15 cellular contexts compared by ENCODE assay signal in the genomic region with DNA sequence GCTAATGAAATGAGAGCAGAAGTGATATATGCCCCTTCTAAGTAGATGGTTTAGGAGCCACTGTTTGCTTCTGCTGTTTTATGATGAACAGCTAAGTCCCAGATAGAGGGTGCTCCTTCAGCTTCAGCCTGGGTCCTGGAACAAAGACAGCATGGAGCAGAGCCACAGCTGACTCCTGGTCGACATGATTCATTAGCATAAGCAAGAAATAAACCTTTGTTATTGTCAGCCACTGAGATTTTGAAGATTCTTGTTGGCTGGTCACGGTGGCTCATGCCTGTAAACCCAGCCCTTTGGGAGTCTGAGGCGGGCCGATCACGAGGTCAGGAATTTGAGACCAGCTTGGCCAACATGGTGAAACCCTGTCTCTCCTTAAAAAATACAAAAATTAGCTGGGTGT. TPM values are rescaled to one million over a fixed set of nuclear protein-coding genes. Genes with fewer than 3 reads are reported as not detected.
A peak's percentile ranks its signal among the peaks of the same experiment; 100 is the strongest.
DNase-seq lines count a peak whose midpoint lies in the region; ATAC-seq lines count a peak whose summit lies in the region.
"Had no signal": no experiment of that assay in that cellular context is flagged by ENCODE, and none has a peak within 500 bp of the region (broad histone marks: within the 10 kb centered on the region; RNA-seq: fewer than 3 reads in every experiment).

No MANE protein-coding gene starts in this region.

- H3K27me3 ChIP-seq in MG63, result no peaks in the 10 kb centered on the region
- no peaks in the 10 kb centered on the region for H3K27me3 ChIP-seq in skeletal muscle tissue (ENCODE audit: control insufficient read depth in 3 of 3, insufficient read depth in 3 of 3, low read length in 3 of 3)
- H3K27me3 ChIP-seq: adrenal gland, right lobe of liver had no signal

- DNase-seq in MG63 (peak; percentile 61), caudate nucleus (lab: John Stamatoyannopoulos, UW) (peak in 55 of 61 donors; percentile 13 to 86 (median 50)), medulla oblongata (ENCODE audit: extremely low spot score) (peak; percentile 89), OCI-M2 (lab: John Stamatoyannopoulos, UW; ENCODE audit: unreplicated experiment) (no peak), NCI-H2107 (lab: John Stamatoyannopoulos, UW) (no peak)
- DNase-seq: activated CD4-positive, alpha-beta T cell treated with anti-CD3 and anti-CD28 coated beads for 36 hours; activated T-cell treated with anti-CD3 and anti-CD28 coated beads, Interleukin-2, amount 50 U/mL, for 24 hours; CD8-positive, alpha-beta T cell; NCI-H1436; NCI-H524; right lobe of liver had no signal

- no peak overlapping the region for H3K9ac ChIP-seq in skeletal muscle tissue (ENCODE audit: low read depth in 1 of 3, low read length in 3 of 3)

- H3K4me1 ChIP-seq in skeletal muscle tissue (ENCODE audit: control insufficient read depth in 3 of 3, insufficient read depth in 3 of 3, low read length in 3 of 3), result peaks cover 12 to 23% (median 16%) of the 10 kb centered on the region in 3 donors

- peak overlapping the region; percentile 27 for H3K27ac ChIP-seq in caudate nucleus (ENCODE audit: low read depth, low read length)
- peak overlapping the region; percentile 6 for H3K27ac ChIP-seq in skeletal muscle tissue (ENCODE audit: low read depth, low read length)
- H3K27ac ChIP-seq: adrenal gland, right lobe of liver had no signal

- ATAC-seq in HG03521 (IDR thresholded peaks at IDR 0.05; ENCODE audit: unreplicated experiment) (no peak), GM18867 (IDR thresholded peaks at IDR 0.05; ENCODE audit: unreplicated experiment) (no peak)
- ATAC-seq: activated CD4-positive, alpha-beta T cell treated with anti-CD3 and anti-CD28 coated beads for 36 hours; CD8-positive, alpha-beta T cell had no signal

- H3K9me3 ChIP-seq in MG63 (no peaks in the 10 kb centered on the region), skeletal muscle tissue (ENCODE audit: control insufficient read depth in 3 of 3, low read length in 3 of 3) (no peaks in the 10 kb centered on the region)
- H3K9me3 ChIP-seq: adrenal gland, right lobe of liver had no signal

- H3K4me3 ChIP-seq in MG63, result no peak overlapping the region
- H3K4me3 ChIP-seq in skeletal muscle tissue (ENCODE audit: low read length in 3 of 3), result no peak overlapping the region
- H3K4me3 ChIP-seq: adrenal gland, right lobe of liver had no signal

- no peaks in the 10 kb centered on the region for H3K36me3 ChIP-seq in MG63
- no peaks in the 10 kb centered on the region for H3K36me3 ChIP-seq in skeletal muscle tissue (ENCODE audit: control insufficient read depth in 3 of 3, insufficient read depth in 3 of 3, low read length in 3 of 3)
- H3K36me3 ChIP-seq: adrenal gland, right lobe of liver had no signal

RNA-seq across cellular contexts. Expression of a gene that starts 47.7 kb away (rescaled TPM):
- 0.96 and 1.8 TPM in 2 replicates for total RNA-seq in MG63 (2014; rRNA removed; shearing (Covaris generic); ENCODE audit: low replicate concordance)
- total RNA-seq in skeletal muscle tissue, result 4.7 TPM

Comparison
In these comparisons a context has a peak if more than half of its experiments do, and no peak if none do; other contexts are left out.
1. DNase-seq: peak in MG63 (single experiment), caudate nucleus (55 of 61) and medulla oblongata (single experiment); none in OCI-M2 (single experiment) and NCI-H2107 (single experiment).